ENCODE assay signal across 13 cellular contexts in genomic region chr3:67290424-67290823, GRCh38.
DNase-seq lines count a peak whose midpoint lies in the region; ATAC-seq, FAIRE-seq and TF ChIP-seq lines count a peak whose summit lies in the region.
"Had no signal": no experiment of that assay in that cellular context is flagged by ENCODE, and none has a peak within 500 bp of the region (broad histone marks: within the 10 kb centered on the region; RNA-seq: fewer than 3 reads in every experiment).

No MANE protein-coding gene starts in this region.

- no peak for TF ChIP-seq EP300 in HepG2 (IDR thresholded peaks at IDR 0.05; ENCODE audit: low read depth in 2 of 2, low read length in 2 of 2)
- no peak for TF ChIP-seq EP300 in HepG2 (CRISPR knock-in tag; IDR thresholded peaks at IDR 0.05; ENCODE audit: borderline replicate concordance)

- H3K27me3 ChIP-seq in HepG2 (ENCODE audit: control insufficient read depth in 1 of 2, insufficient read depth in 2 of 2, low read length in 2 of 2) (no peaks in the 10 kb centered on the region), GM23248 (replicated peaks; ENCODE audit: insufficient read depth) (no peaks in the 10 kb centered on the region)
- H3K27me3 ChIP-seq: neutrophil had no signal

- H3K4me1 ChIP-seq in HepG2 (ENCODE audit: insufficient read depth, low read length) (peaks cover 57% of the 10 kb centered on the region), GM23248 (ENCODE audit: insufficient read depth) (no peaks in the 10 kb centered on the region)

- H3K9me3 ChIP-seq in HepG2 (ENCODE audit: low read length) (no peaks in the 10 kb centered on the region), GM23248 (ENCODE audit: low read depth) (no peaks in the 10 kb centered on the region)
- H3K9me3 ChIP-seq: neutrophil had no signal

- intact Hi-C loops in HepG2 (cut with micrococcal nuclease; ENCODE audit: unreplicated experiment) = no loop called here
- intact Hi-C loops in posterior cingulate gyrus (cut with DNase I) = no loop called here

- H3K9ac ChIP-seq in HepG2 (ENCODE audit: insufficient read depth, low read depth, low read length) (no peak overlapping the region), GM23248 (no peak overlapping the region)

- no peak for TF ChIP-seq CTCF in HepG2 (CRISPR knock-in tag; IDR thresholded peaks at IDR 0.05)

- peaks cover 2% of the 10 kb centered on the region for H3K27me3 Mint-ChIP-seq in activated CD4-positive, alpha-beta T cell treated with anti-CD3 and anti-CD28 coated beads, Interleukin-2, amount 10 ng/mL, durations not matched to agents 7 days and 5 days
- H3K27me3 Mint-ChIP-seq: stimulated activated naive CD8-positive, alpha-beta T cell treated with anti-CD3 and anti-CD28 coated beads, Interleukin-15, Interleukin-2, amounts not matched to agents 100 ng/mL and 50 ng/mL, for 24 hours had no signal

- no peak for DNase-seq in GM12891 (ENCODE audit: insufficient read length, low spot score)
- peak; percentile 98 for DNase-seq in MV-4-11 (lab: John Stamatoyannopoulos, UW)
- DNase-seq in HepG2 (ENCODE audit: low spot score) = no peak
- DNase-seq in posterior cingulate gyrus = no peak
- DNase-seq in activated CD4-positive, alpha-beta T cell treated with anti-CD3 and anti-CD28 coated beads, Interleukin-2, amount 10 ng/mL, durations not matched to agents 7 days and 5 days = no peak
- no peak for DNase-seq in stimulated activated naive CD4-positive, alpha-beta T cell (lab: John Stamatoyannopoulos, UW)
- no peak for DNase-seq in GM23248
- DNase-seq: GDM1, SHP77 treated with DMSO at 0.1 percent for 48 hours had no signal

- H4K20me1 ChIP-seq in HepG2 (ENCODE audit: insufficient read depth, low read length) (no peaks in the 10 kb centered on the region), GM23248 (ENCODE audit: insufficient read depth) (no peaks in the 10 kb centered on the region)

- POLR2A ChIA-PET in HepG2 (lab: Yijun Ruan, JAX) = no interaction called here
- POLR2A ChIA-PET in activated CD4-positive, alpha-beta T cell treated with anti-CD3 and anti-CD28 coated beads, Interleukin-2, amount 10 ng/mL, durations not matched to agents 7 days and 5 days (lab: Charles Lee) = no interaction called here

- H3K4me3 ChIP-seq in HepG2 (replicated peaks in 1 of 3; ENCODE audit: insufficient read depth in 1 of 3, low read depth in 2 of 3, low read length in 3 of 3) (no peak overlapping the region), GM23248 (no peak overlapping the region)

- ATAC-seq in GM21529 (IDR thresholded peaks at IDR 0.05; ENCODE audit: unreplicated experiment) (peak; percentile 76), HepG2 (no peak)

- H3K4me1 Mint-ChIP-seq in activated CD4-positive, alpha-beta T cell treated with anti-CD3 and anti-CD28 coated beads, Interleukin-2, amount 10 ng/mL, durations not matched to agents 7 days and 5 days = no peaks in the 10 kb centered on the region

- no peaks in the 10 kb centered on the region for H3K36me3 Mint-ChIP-seq in activated CD4-positive, alpha-beta T cell treated with anti-CD3 and anti-CD28 coated beads, Interleukin-2, amount 10 ng/mL, durations not matched to agents 7 days and 5 days (ENCODE audit: low read depth)

- H2AFZ ChIP-seq in HepG2 (ENCODE audit: low read length) (no peak overlapping the region), GM23248 (no peak overlapping the region)

- H3K4me3 Mint-ChIP-seq in activated CD4-positive, alpha-beta T cell treated with anti-CD3 and anti-CD28 coated beads, Interleukin-2, amount 10 ng/mL, durations not matched to agents 7 days and 5 days = no peak overlapping the region
- H3K4me3 Mint-ChIP-seq: stimulated activated naive CD8-positive, alpha-beta T cell treated with anti-CD3 and anti-CD28 coated beads, Interleukin-15, Interleukin-2, amounts not matched to agents 100 ng/mL and 50 ng/mL, for 24 hours had no signal

- H3K79me2 ChIP-seq in HepG2 (ENCODE audit: insufficient read depth, low read length) (no peaks in the 10 kb centered on the region), GM23248 (ENCODE audit: insufficient read depth) (no peaks in the 10 kb centered on the region)

- H3K27ac Mint-ChIP-seq in activated CD4-positive, alpha-beta T cell treated with anti-CD3 and anti-CD28 coated beads, Interleukin-2, amount 10 ng/mL, durations not matched to agents 7 days and 5 days = no peak overlapping the region
- H3K27ac Mint-ChIP-seq: stimulated activated naive CD8-positive, alpha-beta T cell treated with anti-CD3 and anti-CD28 coated beads, Interleukin-15, Interleukin-2, amounts not matched to agents 100 ng/mL and 50 ng/mL, for 24 hours had no signal

- TF ChIP-seq RAD21 in HepG2 (CRISPR knock-in tag; IDR thresholded peaks at IDR 0.05) = no peak

- H3K9me2 ChIP-seq in GM23248 (ENCODE audit: insufficient read depth) = no peaks in the 10 kb centered on the region

- no peaks in the 10 kb centered on the region for H3K36me3 ChIP-seq in HepG2 (replicated peaks in 1 of 2; ENCODE audit: control insufficient read depth in 1 of 2, insufficient read depth in 2 of 2, low read length in 2 of 2)
- no peaks in the 10 kb centered on the region for H3K36me3 ChIP-seq in GM23248 (ENCODE audit: low read depth)
- H3K36me3 ChIP-seq: neutrophil had no signal

- no peak overlapping the region for H3K4me2 ChIP-seq in HepG2 (ENCODE audit: low read depth, low read length)
- no peak overlapping the region for H3K4me2 ChIP-seq in GM23248 (ENCODE audit: unreplicated experiment)

- TF ChIP-seq POLR2A in GM12891 (IDR thresholded peaks at IDR 0.05; ENCODE audit: low read depth, low read length) = no peak
- no peak for TF ChIP-seq POLR2A in HepG2 (IDR thresholded peaks at IDR 0.05; ENCODE audit: insufficient read depth in 1 of 2, low read depth in 2 of 2, low read length in 2 of 2)

- CTCF ChIA-PET in HepG2 (lab: Yijun Ruan, JAX; ENCODE audit: low intra/inter-chr PET ratio, low total read pairs) = no interaction called here
- CTCF ChIA-PET in activated CD4-positive, alpha-beta T cell treated with anti-CD3 and anti-CD28 coated beads, Interleukin-2, amount 10 ng/mL, durations not matched to agents 7 days and 5 days (lab: Charles Lee) = no interaction called here

- no TSS peak for BruUV-seq in HepG2 (replicated peaks; lab: Mats Ljungman, UMichigan)

- WGBS in HepG2 (ENCODE audit: low lambda C conversion rate) = 90% methylated on average over 4 of the region's 4 CpGs
- WGBS in GM23248 (ENCODE audit: low coverage in 1 of 2, low lambda C conversion rate in 2 of 2, missing lambda C conversion rate in 2 of 2), 2 experiments = 34 to 43% methylated on average over 4 of the region's 4 CpGs

- H3K9me3 Mint-ChIP-seq in activated CD4-positive, alpha-beta T cell treated with anti-CD3 and anti-CD28 coated beads, Interleukin-2, amount 10 ng/mL, durations not matched to agents 7 days and 5 days = no peaks in the 10 kb centered on the region
- H3K9me3 Mint-ChIP-seq: stimulated activated naive CD8-positive, alpha-beta T cell treated with anti-CD3 and anti-CD28 coated beads, Interleukin-15, Interleukin-2, amounts not matched to agents 100 ng/mL and 50 ng/mL, for 24 hours had no signal

- no peak overlapping the region for H3K27ac ChIP-seq in HepG2 (ENCODE audit: extremely low read length, insufficient read depth, low read length)
- H3K27ac ChIP-seq in GM23248 = no peak overlapping the region
- H3K27ac ChIP-seq: neutrophil had no signal

- no peaks in the 10 kb centered on the region for H3F3A ChIP-seq in GM23248 (ENCODE audit: insufficient read depth)

- in situ Hi-C loops in HepG2 (cut with HindIII; ENCODE audit: extremely low pct_ligation_motif_present, low pct_unique_long_range_greater_than_20kb) (no loop called here), GM23248 (cut with MboI) (no loop called here)

- FAIRE-seq in GM12891 (lab: Jason Lieb, UNC) = no peak
- no peak for FAIRE-seq in HepG2 (lab: Jason Lieb, UNC)
- FAIRE-seq: keratinocyte had no signal

TF ChIP-seq in GM12891, 5 proteins besides CTCF, POLR2A, EP300 and RAD21:
- TF ChIP-seq POU2F2 (IDR thresholded peaks at IDR 0.05; ENCODE audit: low read depth, low read length) = no peak
- TF ChIP-seq TAF1 (IDR thresholded peaks at IDR 0.05; ENCODE audit: low read depth, low read length) = no peak
- no peak for TF ChIP-seq PAX5 (IDR thresholded peaks at IDR 0.05; ENCODE audit: insufficient read depth, low read length, severe bottlenecking)
- no peak for TF ChIP-seq POLR2AphosphoS5 (IDR thresholded peaks at IDR 0.05; ENCODE audit: low read depth, low read length)
- TF ChIP-seq SPI1 (IDR thresholded peaks at IDR 0.05; ENCODE audit: low read depth, low read length) = peak; percentile 81

TF ChIP-seq in HepG2, 621 proteins besides CTCF, POLR2A, EP300 and RAD21:
- TF ChIP-seq AGO2 (optimal IDR thresholded peaks at IDR 0.05; ENCODE audit: low read depth, low read length) = no peak
- no peak for TF ChIP-seq RFX1 (IDR thresholded peaks at IDR 0.05)
- TF ChIP-seq ZNF652 (CRISPR knock-in tag; IDR thresholded peaks at IDR 0.05; ENCODE audit: borderline replicate concordance, low read depth) = peak; percentile 21; the same call in 1 of the 2 replicates
TF ChIP-seq in HepG2: peak in this region for 1.
